11 cellular contexts compared by ENCODE assay signal in the genomic region with DNA sequence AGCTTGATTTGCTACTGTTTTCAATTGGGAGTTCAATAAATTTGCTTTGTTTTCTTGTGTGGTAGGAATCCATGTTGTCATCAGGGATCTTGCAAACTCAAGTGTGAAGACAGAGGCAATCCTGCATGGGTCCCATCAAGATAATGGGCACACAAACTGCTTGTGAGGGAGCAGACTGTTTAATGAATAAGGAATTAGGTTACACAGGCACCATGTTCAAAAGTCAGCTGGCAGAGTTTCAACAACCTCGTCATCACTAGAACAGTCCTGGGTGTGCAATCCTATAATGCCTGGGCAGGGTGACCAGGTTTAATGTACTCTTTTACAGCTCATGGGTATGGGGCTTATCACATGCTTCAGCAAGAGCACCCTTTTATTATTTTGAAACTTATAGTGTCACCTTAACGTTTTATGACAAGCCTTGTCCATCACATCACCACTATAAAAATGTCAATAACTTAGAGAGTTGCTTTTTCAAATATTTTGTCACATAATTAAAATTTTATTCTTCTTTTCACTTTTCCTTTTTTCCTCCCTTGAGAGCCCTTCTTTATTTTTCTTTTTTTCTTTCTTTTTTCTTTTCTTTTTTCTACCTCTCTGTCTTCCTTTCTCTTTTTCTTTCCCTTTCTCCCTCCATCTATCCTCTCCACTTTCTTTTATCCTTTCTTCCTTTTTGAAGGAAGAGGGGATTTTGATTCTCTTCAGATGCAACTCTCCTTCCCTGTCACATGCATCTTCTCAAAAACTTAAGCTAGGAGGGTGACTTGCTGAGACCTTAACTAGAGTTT.
DNase-seq lines count a peak whose midpoint lies in the region; ATAC-seq and FAIRE-seq lines count a peak whose summit lies in the region.
"Had no signal": no experiment of that assay in that cellular context is flagged by ENCODE, and none has a peak within 500 bp of the region (broad histone marks: within the 10 kb centered on the region; RNA-seq: fewer than 3 reads in every experiment).

No MANE protein-coding gene starts in this region.

- no peak overlapping the region for H3K18ac ChIP-seq in trophoblast cell (ENCODE audit: low read length)

- H4K91ac ChIP-seq in trophoblast cell (ENCODE audit: low read depth, low read length) = no peak overlapping the region

- H2AK5ac ChIP-seq in trophoblast cell (ENCODE audit: low read length) = no peak overlapping the region

- no peak overlapping the region for H2BK5ac ChIP-seq in trophoblast cell (ENCODE audit: low read depth, low read length, poor library complexity)

- H3K4ac ChIP-seq in trophoblast cell (ENCODE audit: low read depth, low read length) = no peak overlapping the region

- H3K36me3 Mint-ChIP-seq in activated CD4-positive, alpha-beta T cell treated with anti-CD3 and anti-CD28 coated beads for 36 hours (ENCODE audit: low read depth) = no peaks in the 10 kb centered on the region
- no peaks in the 10 kb centered on the region for H3K36me3 Mint-ChIP-seq in T-cell

- peaks cover 17% of the 10 kb centered on the region for H3K4me1 Mint-ChIP-seq in activated CD4-positive, alpha-beta T cell treated with anti-CD3 and anti-CD28 coated beads for 36 hours
- peaks cover 0 to 25% (median 5%) of the 10 kb centered on the region in 3 donors for H3K4me1 Mint-ChIP-seq in T-cell

- no peaks in the 10 kb centered on the region for H3K27me3 ChIP-seq in trophoblast cell (ENCODE audit: insufficient read depth, low read length)

- H3K36me3 ChIP-seq in trophoblast cell (ENCODE audit: control insufficient read depth in 1 of 2, insufficient read depth in 2 of 2, low read length in 2 of 2) = no peaks in the 10 kb centered on the region
- H3K36me3 ChIP-seq: left ventricle myocardium inferior had no signal

- H3K4me2 ChIP-seq in trophoblast cell (ENCODE audit: low read length) = no peak overlapping the region

- H3K9me3 ChIP-seq in trophoblast cell (ENCODE audit: insufficient read depth, low read depth, low read length) = no peaks in the 10 kb centered on the region
- H3K9me3 ChIP-seq: left ventricle myocardium inferior had no signal

- no peak overlapping the region for H3K23ac ChIP-seq in trophoblast cell (ENCODE audit: low read length)

- H3K4me3 Mint-ChIP-seq in activated CD4-positive, alpha-beta T cell treated with anti-CD3 and anti-CD28 coated beads for 36 hours = no peak overlapping the region
- no peak overlapping the region for H3K4me3 Mint-ChIP-seq in T-cell

- no peaks in the 10 kb centered on the region for H3K9me3 Mint-ChIP-seq in activated CD4-positive, alpha-beta T cell treated with anti-CD3 and anti-CD28 coated beads for 36 hours (ENCODE audit: low read depth)
- no peaks in the 10 kb centered on the region for H3K9me3 Mint-ChIP-seq in T-cell

- POLR2A ChIA-PET in activated CD4-positive, alpha-beta T cell treated with anti-CD3 and anti-CD28 coated beads for 36 hours (lab: Charles Lee) = interaction anchor here (0.8 to 1.2 kb wide), 3 partner anchors 10 to 204 kb away, joined by 3 to 4 read pairs (median 3); no protein-coding TSS in a partner anchor
- POLR2A ChIA-PET in T-cell (lab: Charles Lee) = interaction anchor here in 1 of 2 donors (0.5 to 1.0 kb wide), 3 partner anchors 10 to 253 kb away, joined by 3 to 8 read pairs (median 5); no protein-coding TSS in a partner anchor

- no peak overlapping the region for H3K4me3 ChIP-seq in trophoblast cell (ENCODE audit: low read depth, low read length)
- H3K4me3 ChIP-seq: left ventricle myocardium inferior had no signal

- H3K27me3 Mint-ChIP-seq in activated CD4-positive, alpha-beta T cell treated with anti-CD3 and anti-CD28 coated beads for 36 hours = no peaks in the 10 kb centered on the region
- no peaks in the 10 kb centered on the region for H3K27me3 Mint-ChIP-seq in T-cell

- no peak overlapping the region for H3K14ac ChIP-seq in trophoblast cell (ENCODE audit: low read length)

- H4K8ac ChIP-seq in trophoblast cell (ENCODE audit: low read depth, low read length) = no peak overlapping the region

- no peaks in the 10 kb centered on the region for H3K79me2 ChIP-seq in trophoblast cell (ENCODE audit: control insufficient read depth, insufficient read depth, low read length, poor library complexity)

- ATAC-seq in activated CD4-positive, alpha-beta T cell treated with anti-CD3 and anti-CD28 coated beads for 36 hours = peak; percentile 57
- ATAC-seq in HG02678 (IDR thresholded peaks at IDR 0.05; ENCODE audit: unreplicated experiment) = peak; percentile 36
- ATAC-seq in T-cell (replicated peaks in 1 of 4) = no peak
- no peak for ATAC-seq in HG02970 (IDR thresholded peaks at IDR 0.05; ENCODE audit: low FRiP score, unreplicated experiment)

- H2AFZ ChIP-seq in trophoblast cell (ENCODE audit: insufficient read depth, low read length, poor library complexity) = no peak overlapping the region

- H3K79me1 ChIP-seq in trophoblast cell (ENCODE audit: low read length) = peaks cover 2% of the 10 kb centered on the region

- DNase-seq in activated CD4-positive, alpha-beta T cell treated with anti-CD3 and anti-CD28 coated beads for 36 hours = peak; percentile 29
- no peak for DNase-seq in activated CD4-positive, alpha-beta T cell treated with anti-CD3 and anti-CD28 coated beads, Interleukin-2, amount 50 U/mL, for 1 hour
- DNase-seq in RCC 7860 (ENCODE audit: low spot score) (peak; percentile 51), trophoblast cell (peak; percentile 15 to 20), T-cell (no peak), GM19240 (ENCODE audit: insufficient read length, low spot score) (no peak)
- DNase-seq: left ventricle myocardium inferior, NCI-H1092 had no signal

- intact Hi-C loops in activated CD4-positive, alpha-beta T cell treated with anti-CD3 and anti-CD28 coated beads for 36 hours (cut with DNase I, micrococcal nuclease) = loop anchor here in 1 of 2 experiments (1.0 to 5.0 kb wide), 2 partner anchors 10 to 254 kb away; partner anchors contain the start of gene ATP2B1

- no CpG with 5 or more reads among the region's 2 CpGs for WGBS in trophoblast cell (ENCODE audit: extremely low coverage, insufficient coverage, insufficient read length)

- H3K4me1 ChIP-seq in trophoblast cell (ENCODE audit: control insufficient read depth in 1 of 2, insufficient read depth in 2 of 2, low read length in 2 of 2) = peaks cover 3 to 4% of the 10 kb centered on the region in 2 experiments
- H3K4me1 ChIP-seq: left ventricle myocardium inferior had no signal

- H3K27ac Mint-ChIP-seq in activated CD4-positive, alpha-beta T cell treated with anti-CD3 and anti-CD28 coated beads for 36 hours = no peak overlapping the region
- H3K27ac Mint-ChIP-seq in T-cell = no peak overlapping the region

- peak; percentile 40 for FAIRE-seq in RCC 7860 (lab: Jason Lieb, UNC)
- FAIRE-seq: TTC549 had no signal

- no peak overlapping the region for H4K12ac ChIP-seq in trophoblast cell (ENCODE audit: low read depth, low read length)

- H2BK120ac ChIP-seq in trophoblast cell (ENCODE audit: insufficient read depth, low read length, poor library complexity) = no peak overlapping the region

- H2BK12ac ChIP-seq in trophoblast cell (ENCODE audit: low read length) = no peak overlapping the region

- CTCF ChIA-PET in activated CD4-positive, alpha-beta T cell treated with anti-CD3 and anti-CD28 coated beads for 36 hours (lab: Charles Lee) = interaction anchor here (0.7 to 1.4 kb wide), 2 partner anchors 13 to 417 kb away, joined by 3 to 4 read pairs; no protein-coding TSS in a partner anchor
- CTCF ChIA-PET in T-cell (lab: Charles Lee) = interaction anchor here in 1 of 2 donors (1.0 kb wide), 1 partner anchor 316 kb away, joined by 3 read pairs; no protein-coding TSS in a partner anchor

- no peak overlapping the region for H3K9ac ChIP-seq in trophoblast cell (ENCODE audit: low read length)

- H3K27ac ChIP-seq in trophoblast cell (ENCODE audit: low read depth, low read length) = no peak overlapping the region
- H3K27ac ChIP-seq: left ventricle myocardium inferior had no signal

Comparison
In these comparisons a context has a peak if more than half of its experiments do, and no peak if none do; other contexts are left out.
1. DNase-seq: peak in activated CD4-positive, alpha-beta T cell treated with anti-CD3 and anti-CD28 coated beads for 36 hours (single experiment), RCC 7860 (single experiment) and trophoblast cell (2 of 2); none in activated CD4-positive, alpha-beta T cell treated with anti-CD3 and anti-CD28 coated beads, Interleukin-2, amount 50 U/mL, for 1 hour (single experiment), T-cell (0 of 34) and GM19240 (single experiment).
2. ATAC-seq: peak in activated CD4-positive, alpha-beta T cell treated with anti-CD3 and anti-CD28 coated beads for 36 hours (single experiment) and HG02678 (single experiment); none in T-cell (0 of 4) and HG02970 (single experiment).